Comparison of ENCODE assay signal across 21 cellular contexts in genomic region chr9:77543131-77543822, GRCh38.
"Had no signal": no experiment of that assay in that cellular context is flagged by ENCODE, and none has a peak within 500 bp of the region (broad histone marks: within the 10 kb centered on the region; RNA-seq: fewer than 3 reads in every experiment).

No MANE protein-coding gene starts in this region.

- H3K4me3 ChIP-seq: PC-9 had no signal

- H3K36me3 Mint-ChIP-seq: activated CD4-positive, alpha-beta memory T cell treated with anti-CD3 and anti-CD28 coated beads for 36 hours had no signal

- H3K4me2 ChIP-seq: PC-9 had no signal

- H3K27ac Mint-ChIP-seq: activated CD4-positive, alpha-beta memory T cell treated with anti-CD3 and anti-CD28 coated beads for 36 hours; activated CD4-positive, alpha-beta T cell treated with anti-CD3 and anti-CD28 coated beads, Interleukin-2, amount 10 ng/mL, durations not matched to agents 7 days and 5 days; activated naive CD4-positive, alpha-beta T cell treated with anti-CD3 and anti-CD28 coated beads, Interleukin-2, amount 50 U/mL, for 72 hours; brain; T-helper 17 cell had no signal

- H3K27me3 Mint-ChIP-seq: activated CD4-positive, alpha-beta T cell treated with anti-CD3 and anti-CD28 coated beads, Interleukin-2, amount 10 ng/mL, durations not matched to agents 7 days and 5 days had no signal

- ATAC-seq: activated naive CD4-positive, alpha-beta T cell treated with anti-CD3 and anti-CD28 coated beads, Interleukin-2, amount 50 U/mL, for 72 hours; activated T-cell treated with anti-CD3 and anti-CD28 coated beads, Interleukin-2, amount 50 U/mL, for 4 hours; T-helper 17 cell had no signal

- H3K4me3 Mint-ChIP-seq: activated CD4-positive, alpha-beta memory T cell treated with anti-CD3 and anti-CD28 coated beads for 36 hours; activated CD4-positive, alpha-beta T cell treated with anti-CD3 and anti-CD28 coated beads, Interleukin-2, amount 10 ng/mL, durations not matched to agents 7 days and 5 days; activated T-cell treated with anti-CD3 and anti-CD28 coated beads, Interleukin-2, amount 50 U/mL, for 4 hours; brain; T-helper 17 cell had no signal

- H3K4me1 Mint-ChIP-seq: activated CD4-positive, alpha-beta T cell treated with anti-CD3 and anti-CD28 coated beads, Interleukin-2, amount 10 ng/mL, durations not matched to agents 7 days and 5 days; brain; T-helper 17 cell had no signal

- H3K27ac ChIP-seq: PC-9 had no signal

- H2AFZ ChIP-seq: PC-9 had no signal

- DNase-seq: activated CD4-positive, alpha-beta memory T cell treated with anti-CD3 and anti-CD28 coated beads for 36 hours; activated CD4-positive, alpha-beta T cell treated with anti-CD3 and anti-CD28 coated beads, Interleukin-2, amount 10 ng/mL, durations not matched to agents 7 days and 5 days; activated CD4-positive, CD25-positive, alpha-beta regulatory T cell; activated CD8-positive, alpha-beta memory T cell treated with anti-CD3 and anti-CD28 coated beads for 24 hours; activated effector memory CD4-positive, alpha-beta T cell treated with anti-CD3 and anti-CD28 coated beads, Interleukin-2, amount 50 U/mL, for 16 hours; activated naive CD4-positive, alpha-beta T cell treated with Interleukin-2 at 50 U/mL for 16 hours; activated T-cell treated with anti-CD3 and anti-CD28 coated beads, Interleukin-2, amount 50 U/mL, for 4 hours; amygdala; KBM-7; NCI-H1092 treated with DMSO at 0.1 percent for 48 hours; NCI-H1417 treated with DMSO at 0.1 percent for 48 hours; NCI-H1694 treated with DMSO at 0.1 percent for 48 hours; NCI-H2081; NCI-H446; NCI-H524; PC-9; SHP77 treated with DMSO at 0.1 percent for 48 hours; T-helper 17 cell; T-helper 9 cell had no signal
